Comparison of ENCODE assay signal across 12 cellular contexts in the genomic region with DNA sequence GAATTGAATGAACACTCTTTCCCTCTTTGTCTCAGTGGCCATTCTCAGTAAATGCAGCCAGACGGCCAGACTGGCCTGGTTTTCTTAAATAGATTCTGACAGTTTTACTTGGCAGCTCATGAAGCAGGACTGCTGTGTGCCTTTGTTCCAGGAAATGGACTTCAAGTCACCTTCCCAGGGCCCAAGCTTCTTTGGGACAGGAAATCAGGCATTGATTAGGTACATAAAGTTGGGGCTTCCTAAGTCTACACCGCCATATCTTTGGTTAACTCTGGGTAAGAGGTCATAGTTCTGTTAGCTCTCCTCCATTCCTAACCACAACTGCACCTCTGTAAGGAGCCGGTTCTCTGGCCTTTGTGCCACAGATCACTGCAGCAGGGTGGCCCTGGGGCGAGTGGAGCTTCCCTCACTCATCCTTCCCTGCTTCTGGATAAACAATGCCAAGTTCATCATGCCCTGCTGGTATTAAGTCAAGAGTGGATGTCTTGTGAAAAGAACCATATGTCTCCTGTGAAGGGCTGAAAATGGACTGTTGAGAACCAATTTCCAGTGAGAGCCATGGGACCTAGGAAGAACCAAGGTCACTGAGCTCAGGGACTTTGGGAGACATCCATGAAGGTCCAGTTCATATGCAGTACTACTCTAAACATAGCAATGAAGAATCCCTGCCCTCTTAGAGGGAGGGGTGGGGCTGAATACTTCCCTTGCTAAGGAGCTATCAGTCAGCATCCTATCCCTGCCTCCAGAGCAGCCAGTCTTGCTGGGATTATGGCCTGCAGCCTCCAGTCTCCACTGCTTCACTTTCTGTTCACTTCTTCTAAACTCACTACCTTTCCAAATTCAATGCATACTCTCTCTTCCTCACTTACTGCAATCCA.
DNase-seq lines count a peak whose midpoint lies in the region; ATAC-seq and TF ChIP-seq lines count a peak whose summit lies in the region.
"Had no signal": no experiment of that assay in that cellular context is flagged by ENCODE, and none has a peak within 500 bp of the region (broad histone marks: within the 10 kb centered on the region; RNA-seq: fewer than 3 reads in every experiment).

No MANE protein-coding gene starts in this region.

- peak in 2 of 3 donors; percentile 22 to 32 for TF ChIP-seq POLR2A in body of pancreas (IDR thresholded peaks at IDR 0.05)

- H3K27me3 Mint-ChIP-seq in H9 (ENCODE audit: low read depth) (no peaks in the 10 kb centered on the region), progenitor cell of endocrine pancreas (no peaks in the 10 kb centered on the region)

- no peak overlapping the region for H3K14ac ChIP-seq in H9 (ENCODE audit: insufficient read depth, low read length)

- H3K9me3 Mint-ChIP-seq in H9 (peaks cover 0 to 2% of the 10 kb centered on the region in 2 experiments; a peak in 1 of 5 replicates), progenitor cell of endocrine pancreas (ENCODE audit: low read depth) (no peaks in the 10 kb centered on the region)

- no peak overlapping the region for H3K9ac ChIP-seq in H9 (ENCODE audit: extremely low read depth, insufficient read length, low read length)

- no peak overlapping the region for H3K56ac ChIP-seq in H9 (ENCODE audit: insufficient read length, low read depth, low read length)

- intact Hi-C loops in body of pancreas (cut with DNase I), result no loop called here

- H3K27ac Mint-ChIP-seq in H9 (no peak overlapping the region; a peak in 1 of 7 replicates), progenitor cell of endocrine pancreas (peak overlapping the region; percentile 51)

- no peak overlapping the region for H2BK15ac ChIP-seq in H9 (ENCODE audit: low read depth, low read length)

- no peak overlapping the region for H4K8ac ChIP-seq in H9 (replicated peaks; ENCODE audit: insufficient read length, low read depth, low read length)

- H3K4me3 ChIP-seq in body of pancreas, result no peak overlapping the region
- no peak overlapping the region for H3K4me3 ChIP-seq in hepatocyte

- no peak overlapping the region for H2BK12ac ChIP-seq in H9 (ENCODE audit: insufficient read length, low read depth, low read length)

- no peaks in the 10 kb centered on the region for H3K4me1 ChIP-seq in H9 (ENCODE audit: insufficient read depth, low read length)
- H3K4me1 ChIP-seq in body of pancreas, result peaks cover 28% of the 10 kb centered on the region
- H3K4me1 ChIP-seq in hepatocyte (ENCODE audit: insufficient read depth), result no peaks in the 10 kb centered on the region

- no peak overlapping the region for H2AFZ ChIP-seq in H9 (ENCODE audit: low read length)
- no peak overlapping the region for H2AFZ ChIP-seq in hepatocyte

- H3K9me2 ChIP-seq in hepatocyte (replicated peaks; ENCODE audit: insufficient read depth), result no peaks in the 10 kb centered on the region

- H3K18ac ChIP-seq in H9 (ENCODE audit: insufficient read length, low read depth, low read length), result no peak overlapping the region

- no peak overlapping the region for H2AK5ac ChIP-seq in H9 (ENCODE audit: insufficient read length, low read length)

- H4K5ac ChIP-seq in H9 (ENCODE audit: insufficient read length, low read depth, low read length), result peak overlapping the region; percentile 42

- no peak overlapping the region for H3K23ac ChIP-seq in H9 (ENCODE audit: insufficient read length, low read depth, low read length)

- no peak overlapping the region for H2BK120ac ChIP-seq in H9 (ENCODE audit: low read depth, low read length, poor library complexity, severe bottlenecking)

- no peaks in the 10 kb centered on the region for H4K20me1 ChIP-seq in H9 (ENCODE audit: control insufficient read depth, insufficient read depth, insufficient read length)
- H4K20me1 ChIP-seq in hepatocyte (ENCODE audit: insufficient read depth, poor library complexity, severe bottlenecking), result no peaks in the 10 kb centered on the region

- DNase-seq in H9 (no peak), body of pancreas (peak; percentile 59 to 79 (median 62)), hepatocyte (ENCODE audit: low spot score) (peak; percentile 14), progenitor cell of endocrine pancreas (ENCODE audit: low spot score, unreplicated experiment) (no peak)
- DNase-seq in activated CD4-positive, alpha-beta T cell treated with anti-CD3 and anti-CD28 coated beads, Interleukin-2, amount 50 U/mL, for 48 hours, result no peak
- DNase-seq: activated naive CD4-positive, alpha-beta T cell; foreskin melanocyte; stimulated activated CD4-positive, alpha-beta T cell treated with anti-CD3 and anti-CD28 coated beads, Interleukin-4, amount 100 ng/mL, for 1 hour; stimulated activated naive CD4-positive, alpha-beta T cell had no signal

- H3K36me3 Mint-ChIP-seq in H9 (ENCODE audit: insufficient read depth in 1 of 3, low read depth in 3 of 3) (no peaks in the 10 kb centered on the region), progenitor cell of endocrine pancreas (ENCODE audit: insufficient read depth) (no peaks in the 10 kb centered on the region)

- H3K9me3 ChIP-seq in H9 (ENCODE audit: control insufficient read depth, low read depth, low read length), result no peaks in the 10 kb centered on the region
- no peaks in the 10 kb centered on the region for H3K9me3 ChIP-seq in body of pancreas
- no peaks in the 10 kb centered on the region for H3K9me3 ChIP-seq in hepatocyte (ENCODE audit: low read depth)

- no peak overlapping the region for H3T11ph ChIP-seq in H9 (ENCODE audit: low read length)

- H3K79me2 ChIP-seq in H9 (ENCODE audit: insufficient read depth, low read length) (no peaks in the 10 kb centered on the region), hepatocyte (no peaks in the 10 kb centered on the region)

- H4K91ac ChIP-seq in H9 (ENCODE audit: insufficient read length, low read depth, low read length), result no peak overlapping the region

- WGBS in H9 (ENCODE audit: extremely low coverage, insufficient read length, low lambda C conversion rate), result no CpG with 5 or more reads among the region's 4 CpGs
- WGBS in body of pancreas, 2 donors, result 33 to 45% methylated on average over 4 of the region's 4 CpGs
- 53% methylated on average over 4 of the region's 4 CpGs for WGBS in hepatocyte (ENCODE audit: low lambda C conversion rate, missing lambda C conversion rate)

- no peaks in the 10 kb centered on the region for H3K79me1 ChIP-seq in H9 (ENCODE audit: insufficient read depth, low read depth, low read length, poor library complexity, severe bottlenecking)

- H3K27me3 ChIP-seq in H9 (ENCODE audit: insufficient read depth, low read length) (no peaks in the 10 kb centered on the region), body of pancreas (no peaks in the 10 kb centered on the region), hepatocyte (no peaks in the 10 kb centered on the region)

- H2BK5ac ChIP-seq in H9 (ENCODE audit: insufficient read length, low read length), result no peak overlapping the region

- H3K4me1 Mint-ChIP-seq in H9 (peaks cover 0 to 9% of the 10 kb centered on the region in 2 experiments; a peak in 3 of 4 replicates), progenitor cell of endocrine pancreas (ENCODE audit: low read depth) (peaks cover 20% of the 10 kb centered on the region)

- no peak overlapping the region for H3K4ac ChIP-seq in H9 (ENCODE audit: low read depth, low read length)

- H3K36me3 ChIP-seq in body of pancreas (replicated peaks in 1 of 2; ENCODE audit: insufficient read depth in 1 of 2, low read depth in 2 of 2), result no peaks in the 10 kb centered on the region
- no peaks in the 10 kb centered on the region for H3K36me3 ChIP-seq in hepatocyte (replicated peaks; ENCODE audit: insufficient read depth, low read depth)

- H3K4me3 Mint-ChIP-seq in H9 (no peak overlapping the region), progenitor cell of endocrine pancreas (ENCODE audit: low read depth) (no peak overlapping the region)

- H3K23me2 ChIP-seq in H9 (ENCODE audit: insufficient read length, low read depth, low read length, poor library complexity, severe bottlenecking), result no peaks in the 10 kb centered on the region

- TF ChIP-seq CTCF in H9 (conservative IDR thresholded peaks at IDR 0.05), result 0 out of 3 replicates have a peak, but pooled peaks have one; percentile 10
- peak in 4 of 7 experiments; percentile 35 to 47 (median 40) for TF ChIP-seq CTCF in body of pancreas (IDR thresholded peaks at IDR 0.05)
- TF ChIP-seq CTCF in hepatocyte (IDR thresholded peaks at IDR 0.05; ENCODE audit: poor library complexity), result no peak
- TF ChIP-seq CTCF in progenitor cell of endocrine pancreas (IDR thresholded peaks at IDR 0.05; ENCODE audit: unreplicated experiment), result no peak

- H3K4me2 ChIP-seq in H9 (ENCODE audit: insufficient read depth, insufficient read length, low read length) (no peak overlapping the region), hepatocyte (no peak overlapping the region)

- peak; percentile 84 for ATAC-seq in body of pancreas
- no peak for ATAC-seq in GM19463 (IDR thresholded peaks at IDR 0.05; ENCODE audit: unreplicated experiment)
- no peak for ATAC-seq in GM18498 (IDR thresholded peaks at IDR 0.05; ENCODE audit: unreplicated experiment)
- no peak for ATAC-seq in GM18858 (IDR thresholded peaks at IDR 0.05; ENCODE audit: unreplicated experiment)

- H3K27ac ChIP-seq in H9 (ENCODE audit: insufficient read length, low read depth, low read length) (no peak overlapping the region), body of pancreas (peak overlapping the region; percentile 48 to 83 (median 73)), hepatocyte (peak overlapping the region; percentile 75)

- H2BK20ac ChIP-seq in H9 (ENCODE audit: low read depth, low read length, poor library complexity, severe bottlenecking), result no peak overlapping the region

Comparison
In these comparisons a context has a peak if more than half of its experiments do, and no peak if none do; other contexts are left out.
1. DNase-seq: peak in body of pancreas (4 of 4) and hepatocyte (single experiment); none in H9 (single experiment), progenitor cell of endocrine pancreas (single experiment) and activated CD4-positive, alpha-beta T cell treated with anti-CD3 and anti-CD28 coated beads, Interleukin-2, amount 50 U/mL, for 48 hours (0 of 2).
2. CTCF ChIP-seq: peak in H9 (single experiment) and body of pancreas (4 of 7); none in hepatocyte (single experiment) and progenitor cell of endocrine pancreas (single experiment).